Comparison of ENCODE assay signal across 18 cellular contexts in the genomic region with DNA sequence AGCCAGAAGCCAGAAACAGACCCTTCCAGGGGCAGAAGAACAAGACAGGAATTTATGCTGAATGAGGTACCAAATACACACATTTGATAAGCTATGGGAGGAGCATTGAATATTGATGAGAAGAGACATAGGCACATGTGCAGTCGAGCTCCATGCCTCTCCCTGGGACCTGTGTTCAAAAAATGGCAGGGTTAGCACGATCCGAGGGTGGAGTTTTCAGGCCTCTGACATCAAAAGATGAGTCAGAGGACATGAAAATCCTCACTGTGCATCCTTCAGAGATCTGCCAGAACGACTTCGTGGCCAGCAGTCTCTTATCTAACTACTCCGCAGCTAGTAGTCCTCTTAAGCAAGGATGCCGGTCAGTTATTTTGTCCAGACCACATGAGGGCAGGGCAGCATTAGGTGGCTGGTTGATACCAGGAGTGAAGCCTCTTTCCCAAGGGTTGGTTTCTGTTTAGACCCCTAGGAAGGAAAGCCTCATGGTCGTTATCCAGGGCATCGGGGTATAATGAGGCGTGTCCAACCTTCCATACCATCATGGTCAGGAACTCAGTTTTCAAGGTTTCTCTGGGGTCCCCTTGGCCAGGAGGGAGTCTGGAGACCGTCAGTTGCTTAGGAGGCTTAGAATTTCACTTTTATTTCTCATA. TPM values are rescaled to one million over a fixed set of nuclear protein-coding genes. Genes with fewer than 3 reads are reported as not detected.
DNase-seq lines count a peak whose midpoint lies in the region; ATAC-seq and TF ChIP-seq lines count a peak whose summit lies in the region.
"Had no signal": no experiment of that assay in that cellular context is flagged by ENCODE, and none has a peak within 500 bp of the region (broad histone marks: within the 10 kb centered on the region; RNA-seq: fewer than 3 reads in every experiment).

No MANE protein-coding gene starts in this region.

- intact Hi-C loops in left ventricle myocardium superior (cut with micrococcal nuclease): no loop called here
- intact Hi-C loops in sciatic nerve (cut with DNase I): no loop called here

- H3K36me3 Mint-ChIP-seq in activated CD8-positive, alpha-beta T cell treated with anti-CD3 and anti-CD28 coated beads, Interleukin-2, amount 10 ng/mL, durations not matched to agents 7 days and 5 days (ENCODE audit: low read depth): no peaks in the 10 kb centered on the region
- H3K36me3 Mint-ChIP-seq: stimulated activated memory B cell treated with anti-CD40 and anti-IgM and Interleukin-4, amounts not matched to agents 10 μg/mL and 1 μg/mL and 100 μg/mL, for 72 hours had no signal

- peaks cover 3% of the 10 kb centered on the region for H3K27me3 Mint-ChIP-seq in activated CD8-positive, alpha-beta T cell treated with anti-CD3 and anti-CD28 coated beads, Interleukin-2, amount 10 ng/mL, durations not matched to agents 7 days and 5 days (ENCODE audit: low read depth)

- DNase-seq in OCI-M1 (lab: John Stamatoyannopoulos, UW) (peak; percentile 94), cardiac fibroblast (ENCODE audit: low read depth in 2 of 2) (peak; percentile 65 to 71), left ventricle myocardium superior (no peak), sciatic nerve (ENCODE audit: low spot score) (peak; percentile 43), foreskin keratinocyte (no peak), Ammon's horn (ENCODE audit: low spot score) (no peak), NK-92 (lab: John Stamatoyannopoulos, UW; ENCODE audit: unreplicated experiment) (no peak)
- DNase-seq in activated CD8-positive, alpha-beta T cell treated with anti-CD3 and anti-CD28 coated beads, Interleukin-2, amount 10 ng/mL, durations not matched to agents 7 days and 5 days: no peak
- DNase-seq: activated CD4-positive, alpha-beta T cell treated with anti-CD3 and anti-CD28 coated beads for 4 hours; activated CD8-positive, alpha-beta memory T cell treated with anti-CD3 and anti-CD28 coated beads, Interleukin-2, amount 50 U/mL, for 4 hours; BE2C; left cardiac atrium; NCI-H1436 treated with DMSO at 0.1 percent for 48 hours; T-helper 9 cell had no signal

- no peak for TF ChIP-seq CTCF in cardiac fibroblast (IDR thresholded peaks at IDR 0.05; ENCODE audit: low read depth, low read length)
- no peak for TF ChIP-seq CTCF in foreskin keratinocyte (conservative IDR thresholded peaks at IDR 0.05)

- peaks cover 6% of the 10 kb centered on the region for H3K4me1 ChIP-seq in foreskin keratinocyte
- H3K4me1 ChIP-seq: SJSA1, tibial artery had no signal

- CTCF ChIA-PET in activated CD8-positive, alpha-beta T cell treated with anti-CD3 and anti-CD28 coated beads, Interleukin-2, amount 10 ng/mL, durations not matched to agents 7 days and 5 days (lab: Charles Lee): no interaction called here

- no peak overlapping the region for H3K27ac ChIP-seq in foreskin keratinocyte
- H3K27ac ChIP-seq: parathyroid adenoma, SJSA1, tibial artery had no signal

- ATAC-seq in left ventricle myocardium superior (peak; percentile 75), sciatic nerve (peak; percentile 46), foreskin keratinocyte (no peak)
- no peak for ATAC-seq in activated CD8-positive, alpha-beta T cell treated with anti-CD3 and anti-CD28 coated beads, Interleukin-2, amount 10 ng/mL, durations not matched to agents 7 days and 5 days
- ATAC-seq: stimulated activated memory B cell treated with anti-CD40 and anti-IgM and Interleukin-4, amounts not matched to agents 10 μg/mL and 1 μg/mL and 100 μg/mL, for 72 hours had no signal

- POLR2A ChIA-PET in activated CD8-positive, alpha-beta T cell treated with anti-CD3 and anti-CD28 coated beads, Interleukin-2, amount 10 ng/mL, durations not matched to agents 7 days and 5 days (lab: Charles Lee): no interaction called here

- H3K4me1 Mint-ChIP-seq in activated CD8-positive, alpha-beta T cell treated with anti-CD3 and anti-CD28 coated beads, Interleukin-2, amount 10 ng/mL, durations not matched to agents 7 days and 5 days (ENCODE audit: low read depth): no peaks in the 10 kb centered on the region

- no peak overlapping the region for H3K4me3 ChIP-seq in cardiac fibroblast (replicated peaks in 1 of 2; ENCODE audit: low read depth in 2 of 2, low read length in 2 of 2)
- H3K4me3 ChIP-seq: SJSA1, tibial artery had no signal

- no peaks in the 10 kb centered on the region for H3K27me3 ChIP-seq in foreskin keratinocyte
- H3K27me3 ChIP-seq: BE2C, SJSA1, tibial artery had no signal

- no peak overlapping the region for H3K4me3 Mint-ChIP-seq in activated CD8-positive, alpha-beta T cell treated with anti-CD3 and anti-CD28 coated beads, Interleukin-2, amount 10 ng/mL, durations not matched to agents 7 days and 5 days
- H3K4me3 Mint-ChIP-seq: stimulated activated memory B cell treated with anti-CD40 and anti-IgM and Interleukin-4, amounts not matched to agents 10 μg/mL and 1 μg/mL and 100 μg/mL, for 72 hours had no signal

- no peaks in the 10 kb centered on the region for H3K9me3 Mint-ChIP-seq in activated CD8-positive, alpha-beta T cell treated with anti-CD3 and anti-CD28 coated beads, Interleukin-2, amount 10 ng/mL, durations not matched to agents 7 days and 5 days (ENCODE audit: insufficient read depth)

- no peak overlapping the region for H3K27ac Mint-ChIP-seq in activated CD8-positive, alpha-beta T cell treated with anti-CD3 and anti-CD28 coated beads, Interleukin-2, amount 10 ng/mL, durations not matched to agents 7 days and 5 days
- H3K27ac Mint-ChIP-seq: stimulated activated memory B cell treated with anti-CD40 and anti-IgM and Interleukin-4, amounts not matched to agents 10 μg/mL and 1 μg/mL and 100 μg/mL, for 72 hours had no signal

RNA-seq across cellular contexts. Expression of gene CMBL, which starts 11.6 kb away (rescaled TPM):
- total RNA-seq in left ventricle myocardium superior (48.6 TPM), sciatic nerve (17.5 TPM), foreskin keratinocyte (16.4 and 17.8 TPM in 2 replicates)
- 18.0 and 20.9 TPM in 2 replicates for polyA plus RNA-seq in foreskin keratinocyte
- 1 to 10 TPM; 1.6 to 1.9 TPM for total RNA-seq in activated CD8-positive, alpha-beta T cell treated with anti-CD3 and anti-CD28 coated beads, Interleukin-2, amount 10 ng/mL, durations not matched to agents 7 days and 5 days

RNA-seq across cellular contexts. Expression of gene MARCHF6, which starts 34.2 kb away (rescaled TPM):
- total RNA-seq in left ventricle myocardium superior (165 TPM), sciatic nerve (174 TPM), foreskin keratinocyte (67.7 and 68.4 TPM in 2 replicates)
- polyA plus RNA-seq in foreskin keratinocyte: 27.4 and 32.7 TPM in 2 replicates
- 10 to 100 TPM; 72.2 to 80.5 TPM for total RNA-seq in activated CD8-positive, alpha-beta T cell treated with anti-CD3 and anti-CD28 coated beads, Interleukin-2, amount 10 ng/mL, durations not matched to agents 7 days and 5 days

Comparison
In these comparisons a context has a peak if more than half of its experiments do, and no peak if none do; other contexts are left out.
1. DNase-seq: peak in OCI-M1 (single experiment), cardiac fibroblast (2 of 2) and sciatic nerve (single experiment); none in left ventricle myocardium superior (single experiment), foreskin keratinocyte (0 of 2), activated CD8-positive, alpha-beta T cell treated with anti-CD3 and anti-CD28 coated beads, Interleukin-2, amount 10 ng/mL, durations not matched to agents 7 days and 5 days (single experiment), Ammon's horn (single experiment) and NK-92 (single experiment).
2. ATAC-seq: peak in left ventricle myocardium superior (single experiment) and sciatic nerve (single experiment); none in foreskin keratinocyte (single experiment) and activated CD8-positive, alpha-beta T cell treated with anti-CD3 and anti-CD28 coated beads, Interleukin-2, amount 10 ng/mL, durations not matched to agents 7 days and 5 days (single experiment).